Comparison of ENCODE assay signal across 8 cellular contexts in the genomic region with DNA sequence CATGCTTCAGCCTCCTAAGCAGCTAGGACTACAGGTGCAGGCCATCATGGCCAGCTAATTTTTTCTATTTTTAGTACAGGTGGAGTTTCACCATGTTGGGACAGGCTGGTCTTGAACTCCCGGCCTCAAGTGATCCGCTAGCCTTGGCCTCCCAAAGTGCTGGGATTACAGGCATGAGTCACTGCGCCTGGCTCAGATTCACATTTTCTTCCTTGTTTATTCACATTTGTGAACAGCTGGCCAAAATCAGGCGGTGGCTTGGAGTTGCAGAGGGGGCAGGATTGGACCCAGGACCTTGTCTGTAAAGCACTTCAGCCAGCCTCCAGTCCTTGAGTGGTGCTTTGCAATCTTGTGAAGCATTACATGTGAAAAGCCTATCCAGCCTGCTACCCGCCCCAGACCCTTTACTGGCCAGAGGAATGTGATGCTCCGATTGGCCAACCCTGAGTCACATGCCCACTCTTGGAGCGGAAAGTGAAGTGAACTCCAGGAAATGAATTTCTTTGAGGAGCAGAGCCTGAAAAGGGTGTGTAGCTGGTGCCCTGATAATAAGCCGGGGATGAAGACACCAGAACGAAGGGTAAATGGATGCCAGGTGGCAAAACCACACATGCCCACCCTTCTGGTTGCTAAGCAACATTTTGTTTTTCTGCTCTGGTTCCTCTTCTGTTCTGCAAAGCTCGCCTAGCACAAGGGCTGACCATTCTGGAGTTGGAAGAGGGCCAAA.
A peak's percentile ranks its signal among the peaks of the same experiment; 100 is the strongest.
DNase-seq lines count a peak whose midpoint lies in the region; ATAC-seq, FAIRE-seq and TF ChIP-seq lines count a peak whose summit lies in the region.

No MANE protein-coding gene starts in this region.

- no peaks in the 10 kb centered on the region for H3K9me3 ChIP-seq in PC-3 (ENCODE audit: low read length)
- H3K9me3 ChIP-seq in esophagus (ENCODE audit: control insufficient read depth in 2 of 2, insufficient read depth in 1 of 2, low read depth in 1 of 2, low read length in 1 of 2): no peaks in the 10 kb centered on the region
- H3K9me3 ChIP-seq in mucosa of rectum (ENCODE audit: control insufficient read depth in 2 of 2, low read length in 2 of 2): no peaks in the 10 kb centered on the region

- no TSS peak for BruUV-seq in PC-3 (replicated peaks; lab: Mats Ljungman, UMichigan)

- no peak for TF ChIP-seq CTCF in PC-3 (conservative IDR thresholded peaks at IDR 0.05; ENCODE audit: low read depth, low read length)
- no peak for TF ChIP-seq CTCF in D721Med (IDR thresholded peaks at IDR 0.05; ENCODE audit: insufficient read depth, missing control alignments)

- no peaks in the 10 kb centered on the region for H3F3A ChIP-seq in PC-3 (ENCODE audit: low read length, unreplicated experiment)

- no peak overlapping the region for H3K4me2 ChIP-seq in PC-3 (ENCODE audit: low read length)

- H3K36me3 ChIP-seq in PC-3 (ENCODE audit: low read depth, low read length): no peaks in the 10 kb centered on the region
- H3K36me3 ChIP-seq in esophagus (ENCODE audit: control insufficient read depth in 2 of 2, insufficient read depth in 2 of 2, low read length in 1 of 2): no peaks in the 10 kb centered on the region
- no peaks in the 10 kb centered on the region for H3K36me3 ChIP-seq in mucosa of rectum (ENCODE audit: control insufficient read depth in 2 of 2, insufficient read depth in 2 of 2, low read length in 2 of 2)

- H3K27ac ChIP-seq in PC-3 (ENCODE audit: low read length) (no peak overlapping the region), esophagus (ENCODE audit: low read depth in 2 of 2, low read length in 1 of 2) (peak overlapping the region; percentile 73 to 75), mucosa of rectum (ENCODE audit: low read depth in 2 of 2, low read length in 2 of 2) (peak overlapping the region; percentile 59 to 72)

- H3K79me2 ChIP-seq in PC-3 (ENCODE audit: low read length): no peaks in the 10 kb centered on the region

- H3K27ac Mint-ChIP-seq in activated naive CD4-positive, alpha-beta T cell treated with anti-CD3 and anti-CD28 coated beads, Interleukin-2, amount 10 ng/mL, durations not matched to agents 7 days and 5 days: no peak overlapping the region

- H4K20me1 ChIP-seq in PC-3 (ENCODE audit: low read length): no peaks in the 10 kb centered on the region

- H3K9me2 ChIP-seq in PC-3 (replicated peaks; ENCODE audit: low read length): no peaks in the 10 kb centered on the region

- CTCF ChIA-PET in PC-3 (lab: Charles Lee): no interaction called here
- CTCF ChIA-PET in activated naive CD4-positive, alpha-beta T cell treated with anti-CD3 and anti-CD28 coated beads, Interleukin-2, amount 10 ng/mL, durations not matched to agents 7 days and 5 days (lab: Charles Lee): no interaction called here

- peaks cover 9% of the 10 kb centered on the region for H3K4me1 ChIP-seq in PC-3 (ENCODE audit: insufficient read depth, low read length)
- no peaks in the 10 kb centered on the region for H3K4me1 ChIP-seq in esophagus (ENCODE audit: control insufficient read depth in 2 of 2, insufficient read depth in 2 of 2, low read length in 1 of 2)
- peaks cover 6 to 8% of the 10 kb centered on the region in 2 donors for H3K4me1 ChIP-seq in mucosa of rectum (ENCODE audit: control insufficient read depth in 2 of 2, insufficient read depth in 2 of 2, low read length in 2 of 2)

- intact Hi-C loops in PC-3 (cut with micrococcal nuclease): no loop called here

- H3K9ac ChIP-seq in PC-3 (ENCODE audit: low read length) (no peak overlapping the region), mucosa of rectum (ENCODE audit: low read depth in 1 of 2, low read length in 2 of 2) (peak overlapping the region; percentile 1 to 30)

- H3K36me3 Mint-ChIP-seq in activated naive CD4-positive, alpha-beta T cell treated with anti-CD3 and anti-CD28 coated beads, Interleukin-2, amount 10 ng/mL, durations not matched to agents 7 days and 5 days: peaks cover 3% of the 10 kb centered on the region

- no peak for ATAC-seq in PC-3
- ATAC-seq in GM21723 (IDR thresholded peaks at IDR 0.05; ENCODE audit: unreplicated experiment): no peak

- H2AFZ ChIP-seq in PC-3 (ENCODE audit: low read length): no peak overlapping the region

- H3K4me3 ChIP-seq in PC-3 (ENCODE audit: low read length) (no peak overlapping the region), esophagus (ENCODE audit: low read depth in 1 of 2, low read length in 2 of 2) (no peak overlapping the region), mucosa of rectum (ENCODE audit: low read length in 2 of 2) (peak overlapping the region; percentile 8 to 45)

- no peak for FAIRE-seq in D721Med (lab: Jason Lieb, UNC)

- 27 to 35% methylated on average over 10 of the region's 10 CpGs for WGBS in esophagus, 2 donors

- DNase-seq in DMS79 (lab: John Stamatoyannopoulos, UW): peak; percentile 100
- peak; percentile 38 for DNase-seq in KG1 (lab: John Stamatoyannopoulos, UW)
- DNase-seq in PC-3: peak; percentile 7
- DNase-seq in D721Med (ENCODE audit: insufficient read length, low spot score): no peak
- no peak for DNase-seq in activated naive CD4-positive, alpha-beta T cell treated with anti-CD3 and anti-CD28 coated beads, Interleukin-2, amount 10 ng/mL, durations not matched to agents 7 days and 5 days

- POLR2A ChIA-PET in PC-3 (lab: Charles Lee; ENCODE audit: unreplicated experiment): no interaction called here

- H3K4me1 Mint-ChIP-seq in activated naive CD4-positive, alpha-beta T cell treated with anti-CD3 and anti-CD28 coated beads, Interleukin-2, amount 10 ng/mL, durations not matched to agents 7 days and 5 days: peaks cover 74% of the 10 kb centered on the region

- H3K9me3 Mint-ChIP-seq in activated naive CD4-positive, alpha-beta T cell treated with anti-CD3 and anti-CD28 coated beads, Interleukin-2, amount 10 ng/mL, durations not matched to agents 7 days and 5 days: no peaks in the 10 kb centered on the region

- no peaks in the 10 kb centered on the region for H3K27me3 ChIP-seq in PC-3 (ENCODE audit: low read length)
- H3K27me3 ChIP-seq in esophagus (ENCODE audit: control insufficient read depth in 1 of 2, insufficient read depth in 2 of 2, low read length in 2 of 2): no peaks in the 10 kb centered on the region
- no peaks in the 10 kb centered on the region for H3K27me3 ChIP-seq in mucosa of rectum (ENCODE audit: control insufficient read depth in 2 of 2, insufficient read depth in 2 of 2, low read length in 2 of 2)

- peaks cover 1% of the 10 kb centered on the region for H3K27me3 Mint-ChIP-seq in activated naive CD4-positive, alpha-beta T cell treated with anti-CD3 and anti-CD28 coated beads, Interleukin-2, amount 10 ng/mL, durations not matched to agents 7 days and 5 days

- H3K4me3 Mint-ChIP-seq in activated naive CD4-positive, alpha-beta T cell treated with anti-CD3 and anti-CD28 coated beads, Interleukin-2, amount 10 ng/mL, durations not matched to agents 7 days and 5 days: no peak overlapping the region

Comparison
In these comparisons a context has a peak if more than half of its experiments do, and no peak if none do; other contexts are left out.
1. DNase-seq: peak in DMS79 (single experiment), KG1 (single experiment) and PC-3 (single experiment); none in D721Med (single experiment) and activated naive CD4-positive, alpha-beta T cell treated with anti-CD3 and anti-CD28 coated beads, Interleukin-2, amount 10 ng/mL, durations not matched to agents 7 days and 5 days (single experiment).
2. H3K4me3 ChIP-seq: peak in mucosa of rectum (2 of 2); none in PC-3 (single experiment) and esophagus (0 of 2).